8 cellular contexts compared by ENCODE assay signal in genomic region chr7:156816943-156817572, GRCh38.
DNase-seq lines count a peak whose midpoint lies in the region; ATAC-seq and TF ChIP-seq lines count a peak whose summit lies in the region.

No MANE protein-coding gene starts in this region.

- no peak overlapping the region for H3K4me2 ChIP-seq in smooth muscle cell

- no peaks in the 10 kb centered on the region for H3K4me1 ChIP-seq in smooth muscle cell (ENCODE audit: low read depth)

- peak; percentile 19 for DNase-seq in NOMO-1 treated with DMSO at 0.1 percent for 48 hours (lab: John Stamatoyannopoulos, UW; ENCODE audit: unreplicated experiment)
- no peak for DNase-seq in NOMO-1 treated with dmso at 0.1 percent for 144 hours (lab: John Stamatoyannopoulos, UW; ENCODE audit: unreplicated experiment)
- DNase-seq in NCI-H69 (lab: John Stamatoyannopoulos, UW), result peak; percentile 32
- DNase-seq in epithelial cell of esophagus (ENCODE audit: low read depth), result peak; percentile 18
- no peak for DNase-seq in smooth muscle cell (lab: John Stamatoyannopoulos, UW; ENCODE audit: unreplicated experiment)
- DNase-seq in C1 segment of cervical spinal cord (lab: John Stamatoyannopoulos, UW), result no peak

- H3K79me2 ChIP-seq in smooth muscle cell (ENCODE audit: low read depth), result no peaks in the 10 kb centered on the region

- TF ChIP-seq CTCF in epithelial cell of esophagus (IDR thresholded peaks at IDR 0.05; ENCODE audit: insufficient read depth, low read depth, low read length, missing control alignments) (peak; percentile 31), smooth muscle cell (IDR thresholded peaks at IDR 0.05; ENCODE audit: borderline replicate concordance, insufficient read depth, poor library complexity, severe bottlenecking) (peak; percentile 58)

- no peak for ATAC-seq in GM19023 (IDR thresholded peaks at IDR 0.05; ENCODE audit: unreplicated experiment)
- ATAC-seq in GM21737 (IDR thresholded peaks at IDR 0.05; ENCODE audit: unreplicated experiment), result no peak

- no peak overlapping the region for H3K9ac ChIP-seq in smooth muscle cell (ENCODE audit: low read depth)

- no peaks in the 10 kb centered on the region for H3K36me3 ChIP-seq in smooth muscle cell (ENCODE audit: low read depth)

- H3K4me3 ChIP-seq in epithelial cell of esophagus (ENCODE audit: low read length) (no peak overlapping the region), smooth muscle cell (no peak overlapping the region)

- H3K27me3 ChIP-seq in smooth muscle cell (ENCODE audit: low read depth), result no peaks in the 10 kb centered on the region

- H3F3A ChIP-seq in smooth muscle cell (ENCODE audit: low read depth), result no peaks in the 10 kb centered on the region

- WGBS in smooth muscle cell (ENCODE audit: low lambda C conversion rate), result 100% methylated on average over 1 of the region's 1 CpG

- H4K20me1 ChIP-seq in smooth muscle cell (ENCODE audit: low read depth), result no peaks in the 10 kb centered on the region

- no peaks in the 10 kb centered on the region for H3K9me3 ChIP-seq in smooth muscle cell (replicated peaks; ENCODE audit: low read depth)

- no peak overlapping the region for H2AFZ ChIP-seq in smooth muscle cell (ENCODE audit: low read depth)

- no peak overlapping the region for H3K27ac ChIP-seq in smooth muscle cell (ENCODE audit: low read depth)

Comparison
In these comparisons a context has a peak if more than half of its experiments do, and no peak if none do; other contexts are left out.
1. DNase-seq: peak in NOMO-1 treated with DMSO at 0.1 percent for 48 hours (single experiment), NCI-H69 (single experiment) and epithelial cell of esophagus (single experiment); none in NOMO-1 treated with dmso at 0.1 percent for 144 hours (single experiment), smooth muscle cell (single experiment) and C1 segment of cervical spinal cord (0 of 14).